Comparison of ENCODE assay signal across 9 cellular contexts in the genomic region with DNA sequence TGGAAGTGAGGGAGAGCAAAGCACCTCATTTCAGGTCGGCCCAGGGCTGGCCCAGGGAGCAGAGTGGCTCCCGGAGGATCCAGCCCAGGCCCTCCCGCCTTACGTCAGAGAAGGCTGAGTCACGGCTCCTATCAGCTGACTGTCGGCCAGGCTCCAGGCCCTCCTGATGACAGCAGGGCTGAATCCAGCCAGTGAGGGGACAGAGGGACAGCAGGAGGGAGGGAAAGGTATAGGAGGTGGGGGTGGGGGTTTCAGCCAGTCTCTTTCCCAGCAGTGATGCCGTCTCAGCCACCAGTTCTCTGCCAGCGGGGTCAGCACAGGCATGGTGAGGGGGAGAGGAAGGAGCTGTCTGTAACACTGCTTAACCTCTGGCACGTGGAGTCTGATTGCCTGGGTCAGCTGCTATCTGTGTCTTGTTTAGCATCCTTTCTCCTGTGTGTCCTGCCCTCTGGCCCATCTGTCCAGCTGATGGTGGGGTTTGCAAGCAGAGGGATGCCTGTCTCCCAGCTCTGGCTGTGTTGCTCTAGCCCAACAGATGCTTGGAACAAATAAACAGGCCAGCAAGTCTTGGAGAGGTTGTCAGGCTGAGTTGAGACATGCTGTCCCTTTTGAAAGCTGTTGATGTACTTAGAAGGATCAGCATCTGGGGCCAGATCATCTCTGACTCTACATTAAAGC.
DNase-seq lines count a peak whose midpoint lies in the region; ATAC-seq, FAIRE-seq and TF ChIP-seq lines count a peak whose summit lies in the region.
"Had no signal": no experiment of that assay in that cellular context is flagged by ENCODE, and none has a peak within 500 bp of the region (broad histone marks: within the 10 kb centered on the region; RNA-seq: fewer than 3 reads in every experiment).

No MANE protein-coding gene starts in this region.

- ATAC-seq in HepG2 (peak; percentile 82), thoracic aorta (ENCODE audit: insufficient number of reproducible peaks, low FRiP score, low read depth) (peak; percentile 79)
- ATAC-seq in activated T-helper 17 cell treated with anti-CD3 and anti-CD28 coated beads, Interleukin-2, amount 50 U/mL, for 72 hours (replicated peaks), result no peak

- peak overlapping the region; percentile 83 for H3K27ac Mint-ChIP-seq in chondrocyte (ENCODE audit: unreplicated experiment)
- H3K27ac Mint-ChIP-seq in activated T-helper 17 cell treated with anti-CD3 and anti-CD28 coated beads, Interleukin-2, amount 50 U/mL, for 72 hours, result no peak overlapping the region

- no peaks in the 10 kb centered on the region for H4K20me1 ChIP-seq in HepG2 (ENCODE audit: insufficient read depth, low read length)

- no peak for TF ChIP-seq RAD21 in HepG2 (CRISPR knock-in tag; IDR thresholded peaks at IDR 0.05)

- DNase-seq in HuH-7 (ENCODE audit: low spot score), result peak; percentile 25
- DNase-seq in chondrocyte (ENCODE audit: low spot score), result no peak
- DNase-seq in HepG2 (ENCODE audit: low spot score), result peak; percentile 10
- peak; percentile 85 for DNase-seq in thoracic aorta (ENCODE audit: low spot score)
- DNase-seq in activated CD8-positive, alpha-beta memory T cell treated with anti-CD3 and anti-CD28 coated beads for 24 hours, result no peak
- DNase-seq in NOMO-1 treated with dmso at 0.1 percent for 144 hours (lab: John Stamatoyannopoulos, UW; ENCODE audit: unreplicated experiment), result no peak
- DNase-seq in activated CD4-positive, alpha-beta T cell treated with anti-CD3 and anti-CD28 coated beads, Interleukin-2, amount 50 U/mL, for 48 hours, result no peak

- H3K9me3 ChIP-seq in HepG2 (ENCODE audit: low read length) (no peaks in the 10 kb centered on the region), thoracic aorta (no peaks in the 10 kb centered on the region)
- H3K9me3 ChIP-seq: neutrophil had no signal

- CTCF ChIA-PET in HepG2 (lab: Yijun Ruan, JAX; ENCODE audit: low intra/inter-chr PET ratio, low total read pairs), result no interaction called here

- no TSS peak for BruUV-seq in HepG2 (replicated peaks; lab: Mats Ljungman, UMichigan)

- intact Hi-C loops in HepG2 (cut with micrococcal nuclease; ENCODE audit: unreplicated experiment), result no loop called here

- no peak for FAIRE-seq in HepG2 (lab: Jason Lieb, UNC)

- H3K4me3 ChIP-seq in HepG2 (replicated peaks in 1 of 3; ENCODE audit: insufficient read depth in 1 of 3, low read depth in 2 of 3, low read length in 3 of 3) (no peak overlapping the region), thoracic aorta (no peak overlapping the region)

- peaks cover 4 to 23% of the 10 kb centered on the region in 2 experiments; a peak in 4 of 5 replicates for H3K27me3 ChIP-seq in HepG2 (ENCODE audit: control insufficient read depth in 1 of 2, insufficient read depth in 2 of 2, low read length in 2 of 2)
- no peaks in the 10 kb centered on the region for H3K27me3 ChIP-seq in thoracic aorta (replicated peaks; ENCODE audit: insufficient read depth)
- H3K27me3 ChIP-seq: neutrophil had no signal

- H3K4me1 ChIP-seq in HepG2 (ENCODE audit: insufficient read depth, low read length), result no peaks in the 10 kb centered on the region
- peaks cover 21 to 52% of the 10 kb centered on the region in 2 donors for H3K4me1 ChIP-seq in thoracic aorta (ENCODE audit: control insufficient read depth in 1 of 2, low read depth in 2 of 2)

- H3K36me3 ChIP-seq in HepG2 (replicated peaks in 1 of 2; ENCODE audit: control insufficient read depth in 1 of 2, insufficient read depth in 2 of 2, low read length in 2 of 2) (no peaks in the 10 kb centered on the region), thoracic aorta (no peaks in the 10 kb centered on the region)
- H3K36me3 ChIP-seq: neutrophil had no signal

- H3K4me1 Mint-ChIP-seq in chondrocyte (ENCODE audit: low read depth), result peaks cover 22% of the 10 kb centered on the region
- H3K4me1 Mint-ChIP-seq in activated T-helper 17 cell treated with anti-CD3 and anti-CD28 coated beads, Interleukin-2, amount 50 U/mL, for 72 hours, result no peaks in the 10 kb centered on the region

- H3K79me2 ChIP-seq in HepG2 (ENCODE audit: insufficient read depth, low read length), result no peaks in the 10 kb centered on the region

- H2AFZ ChIP-seq in HepG2 (ENCODE audit: low read length), result no peak overlapping the region

- POLR2A ChIA-PET in HepG2 (lab: Yijun Ruan, JAX), result no interaction called here

- peaks cover 6% of the 10 kb centered on the region for H3K36me3 Mint-ChIP-seq in chondrocyte (ENCODE audit: low read depth)
- no peaks in the 10 kb centered on the region for H3K36me3 Mint-ChIP-seq in activated T-helper 17 cell treated with anti-CD3 and anti-CD28 coated beads, Interleukin-2, amount 50 U/mL, for 72 hours (ENCODE audit: low read depth)

- no peak overlapping the region for H3K4me3 Mint-ChIP-seq in chondrocyte (ENCODE audit: unreplicated experiment)
- no peak overlapping the region for H3K4me3 Mint-ChIP-seq in activated T-helper 17 cell treated with anti-CD3 and anti-CD28 coated beads, Interleukin-2, amount 50 U/mL, for 72 hours

- TF ChIP-seq POLR2A in HepG2 (IDR thresholded peaks at IDR 0.05; ENCODE audit: insufficient read depth in 1 of 2, low read depth in 2 of 2, low read length in 2 of 2), result no peak

- no peak overlapping the region for H3K27ac ChIP-seq in HepG2 (ENCODE audit: extremely low read length, insufficient read depth, low read length)
- peak overlapping the region; percentile 75 to 77 for H3K27ac ChIP-seq in thoracic aorta
- H3K27ac ChIP-seq: neutrophil had no signal

- in situ Hi-C loops in HepG2 (cut with HindIII; ENCODE audit: extremely low pct_ligation_motif_present, low pct_unique_long_range_greater_than_20kb), result no loop called here

- no peak overlapping the region for H3K4me2 ChIP-seq in HepG2 (ENCODE audit: low read depth, low read length)

- no peaks in the 10 kb centered on the region for H3K27me3 Mint-ChIP-seq in chondrocyte (ENCODE audit: low read depth)
- peaks cover 19% of the 10 kb centered on the region for H3K27me3 Mint-ChIP-seq in activated T-helper 17 cell treated with anti-CD3 and anti-CD28 coated beads, Interleukin-2, amount 50 U/mL, for 72 hours

- TF ChIP-seq EP300 in HepG2 (IDR thresholded peaks at IDR 0.05; ENCODE audit: low read depth in 2 of 2, low read length in 2 of 2), result no peak
- TF ChIP-seq EP300 in HepG2 (CRISPR knock-in tag; IDR thresholded peaks at IDR 0.05; ENCODE audit: borderline replicate concordance), result no peak

- WGBS in HepG2 (ENCODE audit: low lambda C conversion rate), result 18% methylated on average over 8 of the region's 9 CpGs

- no peaks in the 10 kb centered on the region for H3K9me3 Mint-ChIP-seq in chondrocyte (ENCODE audit: low read depth)
- H3K9me3 Mint-ChIP-seq in activated T-helper 17 cell treated with anti-CD3 and anti-CD28 coated beads, Interleukin-2, amount 50 U/mL, for 72 hours, result peaks cover 3% of the 10 kb centered on the region

- TF ChIP-seq CTCF in chondrocyte (IDR thresholded peaks at IDR 0.05) (no peak), HepG2 (CRISPR knock-in tag; IDR thresholded peaks at IDR 0.05) (no peak), thoracic aorta (IDR thresholded peaks at IDR 0.05) (no peak)

- no peak overlapping the region for H3K9ac ChIP-seq in HepG2 (ENCODE audit: insufficient read depth, low read depth, low read length)

TF ChIP-seq in HepG2, 621 proteins besides CTCF, POLR2A, EP300 and RAD21:
- TF ChIP-seq ZMYM2 (CRISPR knock-in tag; IDR thresholded peaks at IDR 0.05), result no peak
- TF ChIP-seq, protein P1, sequence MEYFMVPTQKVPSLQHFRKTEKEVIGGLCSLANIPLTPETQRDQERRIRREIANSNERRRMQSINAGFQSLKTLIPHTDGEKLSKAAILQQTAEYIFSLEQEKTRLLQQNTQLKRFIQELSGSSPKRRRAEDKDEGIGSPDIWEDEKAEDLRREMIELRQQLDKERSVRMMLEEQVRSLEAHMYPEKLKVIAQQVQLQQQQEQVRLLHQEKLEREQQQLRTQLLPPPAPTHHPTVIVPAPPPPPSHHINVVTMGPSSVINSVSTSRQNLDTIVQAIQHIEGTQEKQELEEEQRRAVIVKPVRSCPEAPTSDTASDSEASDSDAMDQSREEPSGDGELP (IDR thresholded peaks at IDR 0.05; ENCODE audit: borderline replicate concordance, low read depth), result peak; percentile 81; the same call in 1 of the 2 replicates
- TF ChIP-seq, protein P2, sequence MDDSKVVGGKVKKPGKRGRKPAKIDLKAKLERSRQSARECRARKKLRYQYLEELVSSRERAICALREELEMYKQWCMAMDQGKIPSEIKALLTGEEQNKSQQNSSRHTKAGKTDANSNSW (CRISPR knock-in tag; IDR thresholded peaks at IDR 0.05; ENCODE audit: borderline replicate concordance), result no peak
- TF ChIP-seq FOXM1 (CRISPR knock-in tag; IDR thresholded peaks at IDR 0.05), result no peak
- no peak for TF ChIP-seq BCL6 (CRISPR knock-in tag; IDR thresholded peaks at IDR 0.05)
- TF ChIP-seq, protein P3, sequence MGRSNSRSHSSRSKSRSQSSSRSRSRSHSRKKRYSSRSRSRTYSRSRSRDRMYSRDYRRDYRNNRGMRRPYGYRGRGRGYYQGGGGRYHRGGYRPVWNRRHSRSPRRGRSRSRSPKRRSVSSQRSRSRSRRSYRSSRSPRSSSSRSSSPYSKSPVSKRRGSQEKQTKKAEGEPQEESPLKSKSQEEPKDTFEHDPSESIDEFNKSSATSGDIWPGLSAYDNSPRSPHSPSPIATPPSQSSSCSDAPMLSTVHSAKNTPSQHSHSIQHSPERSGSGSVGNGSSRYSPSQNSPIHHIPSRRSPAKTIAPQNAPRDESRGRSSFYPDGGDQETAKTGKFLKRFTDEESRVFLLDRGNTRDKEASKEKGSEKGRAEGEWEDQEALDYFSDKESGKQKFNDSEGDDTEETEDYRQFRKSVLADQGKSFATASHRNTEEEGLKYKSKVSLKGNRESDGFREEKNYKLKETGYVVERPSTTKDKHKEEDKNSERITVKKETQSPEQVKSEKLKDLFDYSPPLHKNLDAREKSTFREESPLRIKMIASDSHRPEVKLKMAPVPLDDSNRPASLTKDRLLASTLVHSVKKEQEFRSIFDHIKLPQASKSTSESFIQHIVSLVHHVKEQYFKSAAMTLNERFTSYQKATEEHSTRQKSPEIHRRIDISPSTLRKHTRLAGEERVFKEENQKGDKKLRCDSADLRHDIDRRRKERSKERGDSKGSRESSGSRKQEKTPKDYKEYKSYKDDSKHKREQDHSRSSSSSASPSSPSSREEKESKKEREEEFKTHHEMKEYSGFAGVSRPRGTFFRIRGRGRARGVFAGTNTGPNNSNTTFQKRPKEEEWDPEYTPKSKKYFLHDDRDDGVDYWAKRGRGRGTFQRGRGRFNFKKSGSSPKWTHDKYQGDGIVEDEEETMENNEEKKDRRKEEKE (IDR thresholded peaks at IDR 0.05), result no peak
- peak; percentile 84 for TF ChIP-seq FOSL2 (CRISPR knock-in tag; IDR thresholded peaks at IDR 0.05)
- TF ChIP-seq CREB1 (IDR thresholded peaks at IDR 0.05), result peak; percentile 59
- TF ChIP-seq CREB1 (CRISPR knock-in tag; IDR thresholded peaks at IDR 0.05), result no peak
- TF ChIP-seq HMG20B (CRISPR knock-in tag; conservative IDR thresholded peaks at IDR 0.05), result no peak

Comparison
In these comparisons a context has a peak if more than half of its experiments do, and no peak if none do; other contexts are left out.
1. DNase-seq: peak in HuH-7 (single experiment), HepG2 (single experiment) and thoracic aorta (single experiment); none in chondrocyte (single experiment), activated CD8-positive, alpha-beta memory T cell treated with anti-CD3 and anti-CD28 coated beads for 24 hours (single experiment), NOMO-1 treated with dmso at 0.1 percent for 144 hours (single experiment) and activated CD4-positive, alpha-beta T cell treated with anti-CD3 and anti-CD28 coated beads, Interleukin-2, amount 50 U/mL, for 48 hours (0 of 2).